Comparison of ENCODE assay signal across 11 cellular contexts in the genomic region with DNA sequence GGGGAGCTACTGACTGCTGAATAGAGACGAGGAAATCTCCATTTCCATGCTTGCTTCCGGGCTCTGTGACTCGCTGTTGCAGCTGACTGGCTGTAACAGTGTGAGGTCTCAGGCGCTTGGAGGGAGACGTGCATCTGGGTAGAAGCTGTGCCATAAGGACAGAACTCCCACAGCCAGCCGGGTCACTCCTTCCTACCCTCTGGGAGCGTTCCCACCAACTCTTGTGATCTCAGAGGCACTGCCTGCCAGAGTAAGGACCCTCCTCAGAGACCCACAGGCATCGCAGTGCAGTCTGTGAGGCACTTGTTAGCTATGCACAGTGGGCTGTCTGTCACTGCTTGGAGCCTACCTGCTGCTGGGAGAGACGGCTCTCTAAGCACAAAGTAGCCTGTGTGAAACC.
DNase-seq lines count a peak whose midpoint lies in the region; ATAC-seq and TF ChIP-seq lines count a peak whose summit lies in the region.
"Had no signal": no experiment of that assay in that cellular context is flagged by ENCODE, and none has a peak within 500 bp of the region (broad histone marks: within the 10 kb centered on the region; RNA-seq: fewer than 3 reads in every experiment).

No MANE protein-coding gene starts in this region.

- H3K4me1 ChIP-seq in naive thymus-derived CD4-positive, alpha-beta T cell (ENCODE audit: control insufficient read depth in 2 of 2, insufficient read depth in 2 of 2, low read length in 2 of 2): no peaks in the 10 kb centered on the region

- peaks cover 5% of the 10 kb centered on the region for H3K27me3 Mint-ChIP-seq in brain
- H3K27me3 Mint-ChIP-seq in naive thymus-derived CD4-positive, alpha-beta T cell: peaks cover 0 to 6% (median 0%) of the 10 kb centered on the region in 5 donors
- no peaks in the 10 kb centered on the region for H3K27me3 Mint-ChIP-seq in activated naive CD8-positive, alpha-beta T cell treated with anti-CD3 and anti-CD28 coated beads for 36 hours
- H3K27me3 Mint-ChIP-seq: IgD-negative memory B cell; natural killer cell treated with Interleukin-12 subunit alpha and Interleukin-12 subunit beta and Interleukin-15 and Interleukin-18, amount 100 ng/mL, for 72 hours had no signal

- H3K36me3 Mint-ChIP-seq in brain: no peaks in the 10 kb centered on the region
- H3K36me3 Mint-ChIP-seq in naive thymus-derived CD4-positive, alpha-beta T cell: no peaks in the 10 kb centered on the region
- H3K36me3 Mint-ChIP-seq in activated naive CD8-positive, alpha-beta T cell treated with anti-CD3 and anti-CD28 coated beads for 36 hours: no peaks in the 10 kb centered on the region
- H3K36me3 Mint-ChIP-seq: IgD-negative memory B cell; natural killer cell treated with Interleukin-12 subunit alpha and Interleukin-12 subunit beta and Interleukin-15 and Interleukin-18, amount 100 ng/mL, for 72 hours had no signal

- peak overlapping the region; percentile 34 to 68 (median 44) for H3K4me3 Mint-ChIP-seq in brain
- H3K4me3 Mint-ChIP-seq in naive thymus-derived CD4-positive, alpha-beta T cell: peak overlapping the region in 2 of 10 donors; percentile 1 to 6
- no peak overlapping the region for H3K4me3 Mint-ChIP-seq in activated naive CD8-positive, alpha-beta T cell treated with anti-CD3 and anti-CD28 coated beads for 36 hours
- H3K4me3 Mint-ChIP-seq: IgD-negative memory B cell; natural killer cell treated with Interleukin-12 subunit alpha and Interleukin-12 subunit beta and Interleukin-15 and Interleukin-18, amount 100 ng/mL, for 72 hours had no signal

- peaks cover 0 to 3% (median 0%) of the 10 kb centered on the region in 5 experiments for H3K9me3 Mint-ChIP-seq in brain
- H3K9me3 Mint-ChIP-seq in naive thymus-derived CD4-positive, alpha-beta T cell: peaks cover 0 to 3% (median 0%) of the 10 kb centered on the region in 11 donors
- H3K9me3 Mint-ChIP-seq in activated naive CD8-positive, alpha-beta T cell treated with anti-CD3 and anti-CD28 coated beads for 36 hours: no peaks in the 10 kb centered on the region

- POLR2A ChIA-PET in naive thymus-derived CD4-positive, alpha-beta T cell (lab: Charles Lee): no interaction called here

- peaks cover 32% of the 10 kb centered on the region for H3K4me1 Mint-ChIP-seq in brain
- no peaks in the 10 kb centered on the region for H3K4me1 Mint-ChIP-seq in naive thymus-derived CD4-positive, alpha-beta T cell
- H3K4me1 Mint-ChIP-seq in activated naive CD8-positive, alpha-beta T cell treated with anti-CD3 and anti-CD28 coated beads for 36 hours: no peaks in the 10 kb centered on the region
- H3K4me1 Mint-ChIP-seq: IgD-negative memory B cell had no signal

- no peaks in the 10 kb centered on the region for H3K9me3 ChIP-seq in naive thymus-derived CD4-positive, alpha-beta T cell (ENCODE audit: control insufficient read depth in 2 of 3, low read length in 3 of 3)

- no peak for TF ChIP-seq CTCF in brain (conservative IDR thresholded peaks at IDR 0.05)

- no peak overlapping the region for H3K4me3 ChIP-seq in naive thymus-derived CD4-positive, alpha-beta T cell (ENCODE audit: low read length)

- no peaks in the 10 kb centered on the region for H3K27me3 ChIP-seq in naive thymus-derived CD4-positive, alpha-beta T cell (ENCODE audit: control insufficient read depth in 2 of 2, insufficient read depth in 2 of 2, low read length in 2 of 2)

- peak; percentile 63 for DNase-seq in G401 (ENCODE audit: low spot score)
- DNase-seq in naive thymus-derived CD4-positive, alpha-beta T cell: no peak
- no peak for DNase-seq in SW 1271 (lab: John Stamatoyannopoulos, UW)
- DNase-seq in NOMO-1 (lab: John Stamatoyannopoulos, UW; ENCODE audit: unreplicated experiment in 2 of 2): no peak
- DNase-seq in activated naive CD8-positive, alpha-beta T cell treated with anti-CD3 and anti-CD28 coated beads for 36 hours: no peak
- DNase-seq: NCI-H2171 treated with DMSO at 0.1 percent for 48 hours had no signal

- intact Hi-C loops in naive thymus-derived CD4-positive, alpha-beta T cell (cut with micrococcal nuclease): no loop called here

- CTCF ChIA-PET in naive thymus-derived CD4-positive, alpha-beta T cell (lab: Charles Lee): no interaction called here

- H3K27ac Mint-ChIP-seq in brain: peak overlapping the region; percentile 77 to 87 (median 84)
- no peak overlapping the region for H3K27ac Mint-ChIP-seq in naive thymus-derived CD4-positive, alpha-beta T cell
- H3K27ac Mint-ChIP-seq in activated naive CD8-positive, alpha-beta T cell treated with anti-CD3 and anti-CD28 coated beads for 36 hours: no peak overlapping the region
- H3K27ac Mint-ChIP-seq: IgD-negative memory B cell; natural killer cell treated with Interleukin-12 subunit alpha and Interleukin-12 subunit beta and Interleukin-15 and Interleukin-18, amount 100 ng/mL, for 72 hours had no signal

- no peaks in the 10 kb centered on the region for H3K36me3 ChIP-seq in naive thymus-derived CD4-positive, alpha-beta T cell (ENCODE audit: control insufficient read depth in 2 of 3, insufficient read depth in 3 of 3, low read length in 3 of 3)

- H3K27ac ChIP-seq in naive thymus-derived CD4-positive, alpha-beta T cell (ENCODE audit: low read depth, low read length): no peak overlapping the region

- ATAC-seq in HG03045 (IDR thresholded peaks at IDR 0.05; ENCODE audit: unreplicated experiment): peak; percentile 67
- ATAC-seq in naive thymus-derived CD4-positive, alpha-beta T cell: peak; percentile 10
- no peak for ATAC-seq in GM18867 (IDR thresholded peaks at IDR 0.05; ENCODE audit: unreplicated experiment)

- in situ Hi-C loops in G401 (cut with HindIII; ENCODE audit: low sequenced_read_pairs): no loop called here

Comparison
In these comparisons a context has a peak if more than half of its experiments do, and no peak if none do; other contexts are left out.
1. H3K27ac Mint-ChIP-seq: peak in brain (5 of 5); none in naive thymus-derived CD4-positive, alpha-beta T cell (0 of 9) and activated naive CD8-positive, alpha-beta T cell treated with anti-CD3 and anti-CD28 coated beads for 36 hours (single experiment).